In the genomic region with DNA sequence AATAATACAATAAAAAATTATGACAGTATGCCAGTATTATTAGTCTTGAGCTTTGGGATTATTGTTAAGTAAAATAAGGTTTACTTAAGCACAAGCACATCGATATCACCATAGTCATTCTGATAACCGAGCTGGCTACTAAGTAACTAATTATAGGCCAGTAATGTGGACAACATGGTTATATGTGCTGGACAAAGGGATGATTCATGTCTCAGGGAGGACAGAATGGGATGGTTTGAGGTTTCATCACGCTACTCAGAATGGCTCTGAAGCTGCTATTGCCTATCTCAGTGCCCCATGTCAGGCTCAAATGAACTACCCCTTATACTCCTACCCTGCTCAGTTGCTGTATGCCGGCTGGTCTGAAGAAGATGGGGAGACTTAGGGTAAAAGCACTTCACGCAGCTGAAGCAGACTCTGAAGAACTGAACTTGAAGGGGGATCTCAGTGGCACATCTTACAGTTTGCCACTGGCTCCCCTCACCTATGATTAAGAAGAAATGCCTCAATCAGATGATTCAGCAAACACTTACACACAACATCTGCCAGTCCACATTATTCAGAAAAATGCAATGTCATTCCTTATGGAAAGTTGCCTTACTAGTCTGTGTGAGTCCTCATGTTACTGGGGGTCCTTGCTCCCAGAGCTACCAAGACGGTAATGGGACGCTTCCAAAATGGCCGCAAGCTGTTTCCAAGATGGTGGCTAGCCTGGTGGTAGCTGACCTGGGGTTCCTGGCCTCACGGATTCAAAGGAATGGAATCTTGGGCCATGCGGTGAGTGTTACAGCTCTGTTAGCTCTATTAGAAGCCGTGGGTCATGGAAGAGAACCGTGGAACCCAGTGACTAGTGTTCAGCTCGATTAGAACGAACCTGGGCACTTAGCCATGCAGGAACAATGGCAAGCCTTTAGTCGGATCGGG, we compare ENCODE assay signal across 14 cellular contexts.
"Had no signal": no experiment of that assay in that cellular context is flagged by ENCODE, and none has a peak within 500 bp of the region (broad histone marks: within the 10 kb centered on the region; RNA-seq: fewer than 3 reads in every experiment).

No MANE protein-coding gene starts in this region.

- H3K9me3 ChIP-seq: ascending aorta had no signal

- H3K4me3 ChIP-seq: ascending aorta, dorsolateral prefrontal cortex, skin epidermis had no signal

- H3K27me3 ChIP-seq: ascending aorta, dorsolateral prefrontal cortex had no signal

- DNase-seq: activated CD4-positive, alpha-beta T cell treated with anti-CD3 and anti-CD28 coated beads for 48 hours; activated CD8-positive, alpha-beta memory T cell treated with anti-CD3 and anti-CD28 coated beads, Interleukin-2, amount 50 U/mL, for 48 hours; activated CD8-positive, alpha-beta T cell treated with anti-CD3 and anti-CD28 coated beads, Interleukin-2, amount 10 ng/mL, durations not matched to agents 7 days and 5 days; activated naive CD4-positive, alpha-beta T cell; activated naive CD8-positive, alpha-beta T cell treated with anti-CD3 and anti-CD28 coated beads, Interleukin-2, amount 50 U/mL, for 24 hours; dorsolateral prefrontal cortex; hypothalamus; left colon; retina; trophoblast cell; WERI-Rb-1 had no signal

- H3K36me3 ChIP-seq: ascending aorta, WERI-Rb-1 had no signal

- H3K4me1 ChIP-seq: ascending aorta, parathyroid adenoma had no signal

- ATAC-seq: activated CD8-positive, alpha-beta T cell treated with anti-CD3 and anti-CD28 coated beads, Interleukin-2, amount 10 ng/mL, durations not matched to agents 7 days and 5 days; activated naive CD8-positive, alpha-beta T cell treated with anti-CD3 and anti-CD28 coated beads, Interleukin-2, amount 50 U/mL, for 24 hours; left colon had no signal

- H3K27ac ChIP-seq: ascending aorta, dorsolateral prefrontal cortex, parathyroid adenoma, skin epidermis, WERI-Rb-1 had no signal
